25 cellular contexts compared by ENCODE assay signal in genomic region chr2:98416760-98417159, GRCh38.
"Had no signal": no experiment of that assay in that cellular context is flagged by ENCODE, and none has a peak within 500 bp of the region (broad histone marks: within the 10 kb centered on the region; RNA-seq: fewer than 3 reads in every experiment).

No MANE protein-coding gene starts in this region.

- H3K27ac ChIP-seq: left ventricle myocardium inferior, ovary, suprapubic skin, thoracic aorta, tibial artery, uterus had no signal

- H3K4me3 ChIP-seq: left ventricle myocardium inferior, lung, mucosa of descending colon, ovary, suprapubic skin, thoracic aorta, tibial artery, uterus had no signal

- ATAC-seq: left colon; mucosa of descending colon; naive thymus-derived CD4-positive, alpha-beta T cell; natural killer cell treated with Interleukin-12 subunit alpha and Interleukin-12 subunit beta and Interleukin-15 and Interleukin-18, amount 100 ng/mL, for 72 hours; right cardiac atrium; sciatic nerve; stimulated activated memory B cell treated with anti-CD40 and anti-IgM and Interleukin-4, amounts not matched to agents 10 μg/mL and 1 μg/mL and 100 μg/mL, for 72 hours had no signal

- H3K27me3 ChIP-seq: ovary, suprapubic skin, tibial artery, uterus had no signal

- DNase-seq: hypothalamus; immature natural killer cell; kidney; left colon; left ventricle myocardium inferior; midbrain; mucosa of descending colon; naive thymus-derived CD4-positive, alpha-beta T cell; ovary; retina; right cardiac atrium; small intestine; stimulated activated CD4-positive, alpha-beta T cell treated with anti-CD3 and anti-CD28 coated beads, Interleukin-1b, Interleukin-23, amount 100 ng/mL, for 48 hours; stimulated activated CD4-positive, alpha-beta T cell treated with anti-CD3 and anti-CD28 coated beads, Interleukin-2, amount 100 ng/mL, for 48 hours; stimulated activated CD4-positive, alpha-beta T cell treated with anti-CD3 and anti-CD28 coated beads, Interleukin-4, amount 100 ng/mL, for 4 hours; stimulated activated CD8-positive, alpha-beta memory T cell treated with anti-CD3 and anti-CD28 coated beads, Interleukin-4, amount 100 ng/mL, for 48 hours; stimulated activated naive CD4-positive, alpha-beta T cell treated with Interleukin-2 at 50 U/mL for 16 hours; tibial artery; uterus had no signal

- H3K36me3 ChIP-seq: left ventricle myocardium inferior, ovary, suprapubic skin, thoracic aorta, tibial artery, uterus had no signal

- H3K4me1 ChIP-seq: suprapubic skin, tibial artery, uterus had no signal

- H3K9me3 ChIP-seq: ovary, suprapubic skin, thoracic aorta, tibial artery, uterus had no signal
